18 cellular contexts compared by ENCODE assay signal in genomic region chr3:187533797-187534196, GRCh38.
"Had no signal": no experiment of that assay in that cellular context is flagged by ENCODE, and none has a peak within 500 bp of the region (broad histone marks: within the 10 kb centered on the region; RNA-seq: fewer than 3 reads in every experiment).

No MANE protein-coding gene starts in this region.

- ATAC-seq: effector memory CD8-positive, alpha-beta T cell; left cardiac atrium; left lung; natural killer cell; right lobe of liver; stimulated activated naive CD8-positive, alpha-beta T cell treated with anti-CD3 and anti-CD28 coated beads, Interleukin-15, amount 100 ng/mL, for 72 hours had no signal

- H3K27ac Mint-ChIP-seq: effector memory CD8-positive, alpha-beta T cell; natural killer cell; progenitor cell of endocrine pancreas; stimulated activated naive CD8-positive, alpha-beta T cell treated with anti-CD3 and anti-CD28 coated beads, Interleukin-15, amount 100 ng/mL, for 72 hours had no signal

- H3K36me3 Mint-ChIP-seq: natural killer cell had no signal

- H3K4me3 Mint-ChIP-seq: effector memory CD8-positive, alpha-beta T cell; natural killer cell; stimulated activated naive CD8-positive, alpha-beta T cell treated with anti-CD3 and anti-CD28 coated beads, Interleukin-15, amount 100 ng/mL, for 72 hours had no signal

- H3K79me2 ChIP-seq: parathyroid adenoma had no signal

- H3K9me3 Mint-ChIP-seq: effector memory CD8-positive, alpha-beta T cell; natural killer cell; stimulated activated naive CD8-positive, alpha-beta T cell treated with anti-CD3 and anti-CD28 coated beads, Interleukin-15, amount 100 ng/mL, for 72 hours had no signal

- H2AFZ ChIP-seq: parathyroid adenoma had no signal

- H3K27ac ChIP-seq: left lung, neutrophil, parathyroid adenoma, right lobe of liver, suprapubic skin, transverse colon, vagina had no signal

- H3K27me3 Mint-ChIP-seq: progenitor cell of endocrine pancreas; stimulated activated naive CD8-positive, alpha-beta T cell treated with anti-CD3 and anti-CD28 coated beads, Interleukin-15, amount 100 ng/mL, for 72 hours had no signal

- H3K9me3 ChIP-seq: neutrophil, right lobe of liver, suprapubic skin, transverse colon, vagina had no signal

- H3K27me3 ChIP-seq: neutrophil, right lobe of liver, vagina had no signal

- H3K9ac ChIP-seq: parathyroid adenoma had no signal

- H3K4me1 Mint-ChIP-seq: natural killer cell; stimulated activated naive CD8-positive, alpha-beta T cell treated with anti-CD3 and anti-CD28 coated beads, Interleukin-15, amount 100 ng/mL, for 72 hours had no signal

- H3K4me3 ChIP-seq: left lung, right lobe of liver, suprapubic skin, transverse colon, vagina had no signal

- H3K4me1 ChIP-seq: left lung, parathyroid adenoma, right lobe of liver, suprapubic skin, transverse colon, vagina had no signal

- DNase-seq: cortex of kidney; effector memory CD8-positive, alpha-beta T cell; left cardiac atrium; left lung; mammary epithelial cell; natural killer cell; right lobe of liver; small intestine; stimulated activated CD4-positive, alpha-beta T cell treated with anti-CD3 and anti-CD28 coated beads, Interleukin-15, amount 100 ng/mL, for 24 hours; stimulated activated CD4-positive, alpha-beta T cell treated with anti-CD3 and anti-CD28 coated beads, Interleukin-2, amount 100 ng/mL, for 48 hours; stimulated activated naive CD4-positive, alpha-beta T cell; stimulated activated naive CD8-positive, alpha-beta T cell treated with anti-CD3 and anti-CD28 coated beads, Interleukin-15, amount 100 ng/mL, for 72 hours; transverse colon had no signal

- H3K36me3 ChIP-seq: left lung, neutrophil, right lobe of liver, suprapubic skin, transverse colon, vagina had no signal
